Comparison of ENCODE assay signal across 21 cellular contexts in genomic region chr9:120384925-120385272, GRCh38.
"Had no signal": no experiment of that assay in that cellular context is flagged by ENCODE, and none has a peak within 500 bp of the region (broad histone marks: within the 10 kb centered on the region; RNA-seq: fewer than 3 reads in every experiment).

No MANE protein-coding gene starts in this region.

- H3K4me3 Mint-ChIP-seq: activated naive CD4-positive, alpha-beta T cell treated with anti-CD3 and anti-CD28 coated beads, Interleukin-2, amount 10 ng/mL, durations not matched to agents 7 days and 5 days; naive B cell; T-helper 2 cell treated with Interferon-gamma antibody and Interleukin-4, amounts not matched to agents 5 μg/mL and 100 μg/mL, for 36 hours had no signal

- H3K4me1 Mint-ChIP-seq: activated naive CD4-positive, alpha-beta T cell treated with anti-CD3 and anti-CD28 coated beads, Interleukin-2, amount 10 ng/mL, durations not matched to agents 7 days and 5 days; naive B cell had no signal

- H3K4me3 ChIP-seq: breast epithelium, esophagus squamous epithelium, left ventricle myocardium inferior, spleen, thoracic aorta had no signal

- H3K9me3 Mint-ChIP-seq: activated naive CD4-positive, alpha-beta T cell treated with anti-CD3 and anti-CD28 coated beads, Interleukin-2, amount 10 ng/mL, durations not matched to agents 7 days and 5 days; T-helper 2 cell treated with Interferon-gamma antibody and Interleukin-4, amounts not matched to agents 5 μg/mL and 100 μg/mL, for 36 hours had no signal

- ATAC-seq: activated CD4-positive, CD25-positive, alpha-beta regulatory T cell treated with anti-CD3 and anti-CD28 coated beads, Interleukin-2, amount 50 U/mL, for 24 hours had no signal

- H3K36me3 ChIP-seq: breast epithelium, thoracic aorta had no signal

- H3K27me3 Mint-ChIP-seq: activated naive CD4-positive, alpha-beta T cell treated with anti-CD3 and anti-CD28 coated beads, Interleukin-2, amount 10 ng/mL, durations not matched to agents 7 days and 5 days; naive B cell had no signal

- H3K9me3 ChIP-seq: thoracic aorta had no signal

- DNase-seq: activated CD4-positive, alpha-beta T cell treated with anti-CD3 and anti-CD28 coated beads for 48 hours; activated CD4-positive, alpha-beta T cell treated with anti-CD3 and anti-CD28 coated beads, Interleukin-2, amount 50 U/mL, for 48 hours; activated CD8-positive, alpha-beta memory T cell treated with anti-CD3 and anti-CD28 coated beads for 24 hours; activated gamma-delta T cell; activated naive CD4-positive, alpha-beta T cell treated with anti-CD3 and anti-CD28 coated beads, Interleukin-2, amount 10 ng/mL, durations not matched to agents 7 days and 5 days; central memory CD4-positive, alpha-beta T cell; effector CD8-positive, alpha-beta T cell; esophagus squamous epithelium; foreskin melanocyte; left ventricle myocardium inferior; mammary epithelial cell; naive B cell; stimulated activated naive CD4-positive, alpha-beta T cell treated with Interleukin-2 at 50 U/mL for 16 hours; T-helper 1 cell; trophoblast cell had no signal

- H3K27ac Mint-ChIP-seq: activated naive CD4-positive, alpha-beta T cell treated with anti-CD3 and anti-CD28 coated beads, Interleukin-2, amount 10 ng/mL, durations not matched to agents 7 days and 5 days; naive B cell; T-helper 2 cell treated with Interferon-gamma antibody and Interleukin-4, amounts not matched to agents 5 μg/mL and 100 μg/mL, for 36 hours had no signal

- H3K27ac ChIP-seq: breast epithelium, epithelial cell of prostate, esophagus squamous epithelium, left ventricle myocardium inferior, spleen had no signal
